Comparison of ENCODE assay signal across 17 cellular contexts in the genomic region with DNA sequence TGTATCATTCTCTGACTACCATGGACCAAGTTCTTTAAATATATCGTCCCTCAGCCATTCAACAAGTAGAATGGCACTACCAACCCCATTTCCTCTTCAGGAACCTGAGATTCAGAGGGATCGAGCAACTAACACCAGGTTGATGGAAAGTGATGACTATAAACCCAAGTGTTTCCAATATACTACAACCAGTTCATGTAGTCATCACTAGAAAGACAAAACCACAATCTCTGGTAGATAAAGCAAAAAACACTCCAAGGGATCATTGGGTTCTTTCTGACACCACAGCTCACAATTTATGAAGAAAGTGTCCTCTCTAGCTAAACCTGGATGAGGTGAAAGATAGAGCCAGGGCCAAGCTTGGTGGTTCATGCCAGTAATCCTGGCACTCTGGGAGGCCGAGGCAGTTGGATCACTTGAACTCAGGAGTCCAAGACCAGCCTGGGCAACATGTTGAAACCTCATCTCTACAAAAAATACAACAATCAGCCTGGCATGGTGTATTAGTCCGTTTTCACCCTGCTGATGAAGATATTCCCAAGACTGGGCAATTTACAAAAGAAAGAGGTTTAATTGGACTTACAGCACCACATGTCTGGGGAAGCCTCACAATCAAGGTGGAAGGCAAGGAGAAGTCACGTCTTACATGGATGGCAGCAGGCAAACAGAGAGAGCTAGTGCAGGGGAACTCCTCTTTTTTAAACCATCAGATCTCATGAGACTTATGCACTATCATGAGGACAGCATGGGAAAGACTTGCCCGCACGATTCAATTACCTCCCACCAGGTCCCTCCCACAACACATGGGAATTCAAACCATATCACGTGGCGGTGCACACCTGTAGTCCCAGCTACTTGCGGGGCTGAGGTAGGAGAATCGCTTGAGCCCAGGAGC. TPM values are rescaled to one million over a fixed set of nuclear protein-coding genes. Genes with fewer than 3 reads are reported as not detected.
DNase-seq lines count a peak whose midpoint lies in the region; ATAC-seq and TF ChIP-seq lines count a peak whose summit lies in the region.
"Had no signal": no experiment of that assay in that cellular context is flagged by ENCODE, and none has a peak within 500 bp of the region (broad histone marks: within the 10 kb centered on the region; RNA-seq: fewer than 3 reads in every experiment).

No MANE protein-coding gene starts in this region.

- H3K36me3 Mint-ChIP-seq in activated T-cell treated with anti-CD3 and anti-CD28 coated beads, Interleukin-2, amount 50 U/mL, for 24 hours (ENCODE audit: low read depth) = no peaks in the 10 kb centered on the region
- peaks cover 65% of the 10 kb centered on the region for H3K36me3 Mint-ChIP-seq in activated naive CD4-positive, alpha-beta T cell treated with anti-CD3 and anti-CD28 coated beads, Interleukin-2, amount 10 ng/mL, durations not matched to agents 7 days and 5 days
- peaks cover 42% of the 10 kb centered on the region for H3K36me3 Mint-ChIP-seq in stimulated activated memory B cell treated with anti-CD40 and anti-IgM and Interleukin-4, amounts not matched to agents 10 μg/mL and 1 μg/mL and 100 μg/mL, for 72 hours
- peaks cover 9% of the 10 kb centered on the region; the same call in 1 of the 2 replicates for H3K36me3 Mint-ChIP-seq in HFFc6 (ENCODE audit: low read depth)

- TF ChIP-seq CTCF in HFFc6 (IDR thresholded peaks at IDR 0.05) = no peak

- H3K9me3 Mint-ChIP-seq in activated T-cell treated with anti-CD3 and anti-CD28 coated beads, Interleukin-2, amount 50 U/mL, for 24 hours = peaks cover 23% of the 10 kb centered on the region
- peaks cover 18% of the 10 kb centered on the region for H3K9me3 Mint-ChIP-seq in activated naive CD4-positive, alpha-beta T cell treated with anti-CD3 and anti-CD28 coated beads, Interleukin-2, amount 10 ng/mL, durations not matched to agents 7 days and 5 days
- peaks cover 5% of the 10 kb centered on the region for H3K9me3 Mint-ChIP-seq in stimulated activated memory B cell treated with anti-CD40 and anti-IgM and Interleukin-4, amounts not matched to agents 10 μg/mL and 1 μg/mL and 100 μg/mL, for 72 hours
- no peaks in the 10 kb centered on the region for H3K9me3 Mint-ChIP-seq in HFFc6

- CTCF ChIA-PET in activated naive CD4-positive, alpha-beta T cell treated with anti-CD3 and anti-CD28 coated beads, Interleukin-2, amount 10 ng/mL, durations not matched to agents 7 days and 5 days (lab: Charles Lee) = interaction anchor here (0.9 to 2.8 kb wide), 4 partner anchors 10 to 308 kb away, joined by 3 to 14 read pairs (median 4); no protein-coding TSS in a partner anchor

- peaks cover 50% of the 10 kb centered on the region for H3K4me1 Mint-ChIP-seq in activated T-cell treated with anti-CD3 and anti-CD28 coated beads, Interleukin-2, amount 50 U/mL, for 24 hours (ENCODE audit: low read depth)
- peaks cover 57% of the 10 kb centered on the region for H3K4me1 Mint-ChIP-seq in activated naive CD4-positive, alpha-beta T cell treated with anti-CD3 and anti-CD28 coated beads, Interleukin-2, amount 10 ng/mL, durations not matched to agents 7 days and 5 days
- H3K4me1 Mint-ChIP-seq in stimulated activated memory B cell treated with anti-CD40 and anti-IgM and Interleukin-4, amounts not matched to agents 10 μg/mL and 1 μg/mL and 100 μg/mL, for 72 hours = peaks cover 21% of the 10 kb centered on the region
- no peaks in the 10 kb centered on the region for H3K4me1 Mint-ChIP-seq in HFFc6 (ENCODE audit: low read depth)

- no peak overlapping the region for H3K27ac ChIP-seq in substantia nigra (ENCODE audit: low read depth, low read length, poor library complexity, severe bottlenecking)
- H3K27ac ChIP-seq: left lung had no signal

- DNase-seq in activated T-cell treated with anti-CD3 and anti-CD28 coated beads, Interleukin-2, amount 50 U/mL, for 24 hours = peak; percentile 54
- DNase-seq in activated T-cell treated with anti-CD3 and anti-CD28 coated beads for 4 hours = no peak
- peak; percentile 22 for DNase-seq in activated naive CD4-positive, alpha-beta T cell treated with anti-CD3 and anti-CD28 coated beads, Interleukin-2, amount 10 ng/mL, durations not matched to agents 7 days and 5 days
- DNase-seq in substantia nigra (lab: John Stamatoyannopoulos, UW) = no peak
- no peak for DNase-seq in HFFc6
- DNase-seq: amniotic stem cell, C1 segment of cervical spinal cord, left lung, NCI-H146, nucleus accumbens, retina, Right ventricle myocardium superior, T-cell, transverse colon had no signal

- ATAC-seq in GM19351 (IDR thresholded peaks at IDR 0.05; ENCODE audit: unreplicated experiment) = peak; percentile 16
- ATAC-seq in stimulated activated memory B cell treated with anti-CD40 and anti-IgM and Interleukin-4, amounts not matched to agents 10 μg/mL and 1 μg/mL and 100 μg/mL, for 72 hours = no peak
- no peak for ATAC-seq in GM18861 (IDR thresholded peaks at IDR 0.05; ENCODE audit: unreplicated experiment)
- ATAC-seq: left lung had no signal

- no peaks in the 10 kb centered on the region for H3K27me3 Mint-ChIP-seq in activated T-cell treated with anti-CD3 and anti-CD28 coated beads, Interleukin-2, amount 50 U/mL, for 24 hours
- H3K27me3 Mint-ChIP-seq in activated naive CD4-positive, alpha-beta T cell treated with anti-CD3 and anti-CD28 coated beads, Interleukin-2, amount 10 ng/mL, durations not matched to agents 7 days and 5 days = no peaks in the 10 kb centered on the region
- H3K27me3 Mint-ChIP-seq in stimulated activated memory B cell treated with anti-CD40 and anti-IgM and Interleukin-4, amounts not matched to agents 10 μg/mL and 1 μg/mL and 100 μg/mL, for 72 hours = no peaks in the 10 kb centered on the region
- no peaks in the 10 kb centered on the region for H3K27me3 Mint-ChIP-seq in HFFc6 (ENCODE audit: insufficient read depth)
- H3K27me3 Mint-ChIP-seq: T-cell had no signal

- no peak overlapping the region for H3K27ac Mint-ChIP-seq in activated T-cell treated with anti-CD3 and anti-CD28 coated beads, Interleukin-2, amount 50 U/mL, for 24 hours
- no peak overlapping the region for H3K27ac Mint-ChIP-seq in activated naive CD4-positive, alpha-beta T cell treated with anti-CD3 and anti-CD28 coated beads, Interleukin-2, amount 10 ng/mL, durations not matched to agents 7 days and 5 days
- no peak overlapping the region for H3K27ac Mint-ChIP-seq in stimulated activated memory B cell treated with anti-CD40 and anti-IgM and Interleukin-4, amounts not matched to agents 10 μg/mL and 1 μg/mL and 100 μg/mL, for 72 hours
- H3K27ac Mint-ChIP-seq in HFFc6 = no peak overlapping the region
- H3K27ac Mint-ChIP-seq: T-cell had no signal

- H3K4me3 Mint-ChIP-seq in activated T-cell treated with anti-CD3 and anti-CD28 coated beads, Interleukin-2, amount 50 U/mL, for 24 hours = no peak overlapping the region
- no peak overlapping the region for H3K4me3 Mint-ChIP-seq in activated naive CD4-positive, alpha-beta T cell treated with anti-CD3 and anti-CD28 coated beads, Interleukin-2, amount 10 ng/mL, durations not matched to agents 7 days and 5 days
- H3K4me3 Mint-ChIP-seq in stimulated activated memory B cell treated with anti-CD40 and anti-IgM and Interleukin-4, amounts not matched to agents 10 μg/mL and 1 μg/mL and 100 μg/mL, for 72 hours = peak overlapping the region; percentile 40
- H3K4me3 Mint-ChIP-seq in HFFc6 = no peak overlapping the region

RNA-seq across cellular contexts. Expression of a gene that starts 2.2 kb away (rescaled TPM):
- total RNA-seq in HFFc6 (2021; fragmentation: NEBNext Ultra II Directional; extraction: Animal tissue kit (Norgen Biotek cat#: 25700)) = under 1 TPM; 0.14 to 0.78 (median 0.34) TPM

Comparison
In these comparisons a context has a peak if more than half of its experiments do, and no peak if none do; other contexts are left out.
1. DNase-seq: peak in activated T-cell treated with anti-CD3 and anti-CD28 coated beads, Interleukin-2, amount 50 U/mL, for 24 hours (single experiment) and activated naive CD4-positive, alpha-beta T cell treated with anti-CD3 and anti-CD28 coated beads, Interleukin-2, amount 10 ng/mL, durations not matched to agents 7 days and 5 days (single experiment); none in activated T-cell treated with anti-CD3 and anti-CD28 coated beads for 4 hours (single experiment), substantia nigra (0 of 49) and HFFc6 (single experiment).